In the genomic region with DNA sequence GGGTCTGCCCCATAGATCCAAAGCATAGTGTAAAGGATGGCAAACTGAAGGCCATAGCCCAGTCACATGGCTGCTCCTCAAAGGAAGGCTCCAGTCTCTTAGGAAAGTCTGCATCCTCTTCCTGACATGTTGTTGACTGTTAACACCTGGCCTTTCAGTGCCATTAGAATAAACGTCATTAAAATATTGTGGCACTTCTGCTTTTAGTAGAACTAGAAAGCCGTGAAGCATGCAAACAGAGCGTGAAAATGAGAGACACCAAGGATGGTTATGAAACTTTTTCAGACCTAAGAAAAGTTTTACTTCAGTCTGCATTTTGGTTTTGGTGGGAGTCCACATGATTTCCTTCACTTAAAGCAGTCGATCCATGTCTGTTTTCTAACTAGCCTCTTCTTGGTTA, we compare ENCODE assay signal across 1 cellular context.
TF ChIP-seq lines count a peak whose summit lies in the region.

No MANE protein-coding gene starts in this region.

TF ChIP-seq in GM12878, 131 proteins besides CTCF, POLR2A, EP300 and RAD21 (continued from another document):
- TF ChIP-seq, protein P1, sequence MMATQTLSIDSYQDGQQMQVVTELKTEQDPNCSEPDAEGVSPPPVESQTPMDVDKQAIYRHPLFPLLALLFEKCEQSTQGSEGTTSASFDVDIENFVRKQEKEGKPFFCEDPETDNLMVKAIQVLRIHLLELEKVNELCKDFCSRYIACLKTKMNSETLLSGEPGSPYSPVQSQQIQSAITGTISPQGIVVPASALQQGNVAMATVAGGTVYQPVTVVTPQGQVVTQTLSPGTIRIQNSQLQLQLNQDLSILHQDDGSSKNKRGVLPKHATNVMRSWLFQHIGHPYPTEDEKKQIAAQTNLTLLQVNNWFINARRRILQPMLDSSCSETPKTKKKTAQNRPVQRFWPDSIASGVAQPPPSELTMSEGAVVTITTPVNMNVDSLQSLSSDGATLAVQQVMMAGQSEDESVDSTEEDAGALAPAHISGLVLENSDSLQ (IDR thresholded peaks at IDR 0.05) = peak; percentile 30; the same call in 1 of the 2 replicates
- TF ChIP-seq, protein P2, sequence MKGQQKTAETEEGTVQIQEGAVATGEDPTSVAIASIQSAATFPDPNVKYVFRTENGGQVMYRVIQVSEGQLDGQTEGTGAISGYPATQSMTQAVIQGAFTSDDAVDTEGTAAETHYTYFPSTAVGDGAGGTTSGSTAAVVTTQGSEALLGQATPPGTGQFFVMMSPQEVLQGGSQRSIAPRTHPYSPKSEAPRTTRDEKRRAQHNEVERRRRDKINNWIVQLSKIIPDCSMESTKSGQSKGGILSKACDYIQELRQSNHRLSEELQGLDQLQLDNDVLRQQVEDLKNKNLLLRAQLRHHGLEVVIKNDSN (IDR thresholded peaks at IDR 0.05; ENCODE audit: borderline replicate concordance, extremely low read length, insufficient read depth, low read depth, low read length) = no peak
- no peak for TF ChIP-seq CREM (IDR thresholded peaks at IDR 0.05; ENCODE audit: low read depth)
- TF ChIP-seq TAF1 (IDR thresholded peaks at IDR 0.05; ENCODE audit: borderline replicate concordance, low read depth, low read length) = no peak
- peak; percentile 22; the same call in 1 of the 2 replicates for TF ChIP-seq NFIC (IDR thresholded peaks at IDR 0.05; ENCODE audit: low read depth, low read length)
- no peak for TF ChIP-seq HCFC1 (IDR thresholded peaks at IDR 0.05; ENCODE audit: low read length)
- TF ChIP-seq, protein P3, sequence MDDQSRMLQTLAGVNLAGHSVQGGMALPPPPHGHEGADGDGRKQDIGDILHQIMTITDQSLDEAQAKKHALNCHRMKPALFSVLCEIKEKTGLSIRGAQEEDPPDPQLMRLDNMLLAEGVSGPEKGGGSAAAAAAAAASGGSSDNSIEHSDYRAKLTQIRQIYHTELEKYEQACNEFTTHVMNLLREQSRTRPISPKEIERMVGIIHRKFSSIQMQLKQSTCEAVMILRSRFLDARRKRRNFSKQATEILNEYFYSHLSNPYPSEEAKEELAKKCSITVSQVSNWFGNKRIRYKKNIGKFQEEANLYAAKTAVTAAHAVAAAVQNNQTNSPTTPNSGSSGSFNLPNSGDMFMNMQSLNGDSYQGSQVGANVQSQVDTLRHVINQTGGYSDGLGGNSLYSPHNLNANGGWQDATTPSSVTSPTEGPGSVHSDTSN (IDR thresholded peaks at IDR 0.05; ENCODE audit: insufficient replicate concordance, low read depth, low read length) = peak; percentile 43
- peak; percentile 48; the same call in 1 of the 3 replicates for TF ChIP-seq POU2F2 (IDR thresholded peaks at IDR 0.05; ENCODE audit: borderline replicate concordance, low read depth, low read length)
- TF ChIP-seq HDGF (IDR thresholded peaks at IDR 0.05) = no peak
- TF ChIP-seq MTA2 (IDR thresholded peaks at IDR 0.05; ENCODE audit: low read depth) = peak; percentile 36; the same call in 1 of the 2 replicates
- no peak for TF ChIP-seq MTA3 (IDR thresholded peaks at IDR 0.05; ENCODE audit: borderline replicate concordance, low read length)
- TF ChIP-seq BRCA1 (IDR thresholded peaks at IDR 0.05; ENCODE audit: low read depth, low read length) = no peak
- TF ChIP-seq ZNF622 (IDR thresholded peaks at IDR 0.05) = no peak
- no peak for TF ChIP-seq TCF7 (IDR thresholded peaks at IDR 0.05; ENCODE audit: borderline replicate concordance)
- TF ChIP-seq, protein P4, sequence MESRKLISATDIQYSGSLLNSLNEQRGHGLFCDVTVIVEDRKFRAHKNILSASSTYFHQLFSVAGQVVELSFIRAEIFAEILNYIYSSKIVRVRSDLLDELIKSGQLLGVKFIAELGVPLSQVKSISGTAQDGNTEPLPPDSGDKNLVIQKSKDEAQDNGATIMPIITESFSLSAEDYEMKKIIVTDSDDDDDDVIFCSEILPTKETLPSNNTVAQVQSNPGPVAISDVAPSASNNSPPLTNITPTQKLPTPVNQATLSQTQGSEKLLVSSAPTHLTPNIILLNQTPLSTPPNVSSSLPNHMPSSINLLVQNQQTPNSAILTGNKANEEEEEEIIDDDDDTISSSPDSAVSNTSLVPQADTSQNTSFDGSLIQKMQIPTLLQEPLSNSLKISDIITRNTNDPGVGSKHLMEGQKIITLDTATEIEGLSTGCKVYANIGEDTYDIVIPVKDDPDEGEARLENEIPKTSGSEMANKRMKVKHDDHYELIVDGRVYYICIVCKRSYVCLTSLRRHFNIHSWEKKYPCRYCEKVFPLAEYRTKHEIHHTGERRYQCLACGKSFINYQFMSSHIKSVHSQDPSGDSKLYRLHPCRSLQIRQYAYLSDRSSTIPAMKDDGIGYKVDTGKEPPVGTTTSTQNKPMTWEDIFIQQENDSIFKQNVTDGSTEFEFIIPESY (IDR thresholded peaks at IDR 0.05) = no peak
- no peak for TF ChIP-seq SUPT20H (IDR thresholded peaks at IDR 0.05; ENCODE audit: borderline replicate concordance, control insufficient read depth, low read depth, low read length)
- TF ChIP-seq IKZF2 (IDR thresholded peaks at IDR 0.05) = peak; percentile 72 to 73
- 0 out of 2 replicates have a peak, but pooled peaks have one; percentile 26 for TF ChIP-seq BMI1 (IDR thresholded peaks at IDR 0.05; ENCODE audit: borderline replicate concordance)
- TF ChIP-seq SRF (IDR thresholded peaks at IDR 0.05; ENCODE audit: low read depth in 2 of 2, low read length in 2 of 2) = no peak
- TF ChIP-seq SREBF2 (IDR thresholded peaks at IDR 0.05; ENCODE audit: low read length) = no peak
- TF ChIP-seq NR2C1 (IDR thresholded peaks at IDR 0.05) = no peak
- no peak for TF ChIP-seq CEBPB (IDR thresholded peaks at IDR 0.05; ENCODE audit: borderline replicate concordance in 1 of 2, low read depth in 2 of 2, low read length in 2 of 2)
- TF ChIP-seq KDM1A (IDR thresholded peaks at IDR 0.05; ENCODE audit: borderline replicate concordance) = no peak
- TF ChIP-seq, protein P5, sequence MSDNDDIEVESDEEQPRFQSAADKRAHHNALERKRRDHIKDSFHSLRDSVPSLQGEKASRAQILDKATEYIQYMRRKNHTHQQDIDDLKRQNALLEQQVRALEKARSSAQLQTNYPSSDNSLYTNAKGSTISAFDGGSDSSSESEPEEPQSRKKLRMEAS (IDR thresholded peaks at IDR 0.05; ENCODE audit: low read depth, low read length) = no peak
- TF ChIP-seq EED (IDR thresholded peaks at IDR 0.05; ENCODE audit: low read depth) = peak; percentile 58
- TF ChIP-seq CREB1 (IDR thresholded peaks at IDR 0.05; ENCODE audit: low read depth) = no peak
- TF ChIP-seq YBX1 (IDR thresholded peaks at IDR 0.05) = no peak
- peak; percentile 45; the same call in 1 of the 2 replicates for TF ChIP-seq BCL11A (IDR thresholded peaks at IDR 0.05; ENCODE audit: low read depth, low read length)
- TF ChIP-seq ZZZ3 (IDR thresholded peaks at IDR 0.05; ENCODE audit: control insufficient read depth, insufficient read length, low read depth) = no peak
- TF ChIP-seq IKZF1 (conservative IDR thresholded peaks at IDR 0.05) = peak; percentile 72
- TF ChIP-seq TCF3 (IDR thresholded peaks at IDR 0.05; ENCODE audit: borderline replicate concordance, insufficient read depth, low read depth, low read length) = peak; percentile 66; the same call in 1 of the 2 replicates
- 0 out of 2 replicates have a peak, but pooled peaks have one; percentile 42 for TF ChIP-seq ZNF217 (IDR thresholded peaks at IDR 0.05)
- no peak for TF ChIP-seq FOXK2 (IDR thresholded peaks at IDR 0.05)
- TF ChIP-seq, protein P6, sequence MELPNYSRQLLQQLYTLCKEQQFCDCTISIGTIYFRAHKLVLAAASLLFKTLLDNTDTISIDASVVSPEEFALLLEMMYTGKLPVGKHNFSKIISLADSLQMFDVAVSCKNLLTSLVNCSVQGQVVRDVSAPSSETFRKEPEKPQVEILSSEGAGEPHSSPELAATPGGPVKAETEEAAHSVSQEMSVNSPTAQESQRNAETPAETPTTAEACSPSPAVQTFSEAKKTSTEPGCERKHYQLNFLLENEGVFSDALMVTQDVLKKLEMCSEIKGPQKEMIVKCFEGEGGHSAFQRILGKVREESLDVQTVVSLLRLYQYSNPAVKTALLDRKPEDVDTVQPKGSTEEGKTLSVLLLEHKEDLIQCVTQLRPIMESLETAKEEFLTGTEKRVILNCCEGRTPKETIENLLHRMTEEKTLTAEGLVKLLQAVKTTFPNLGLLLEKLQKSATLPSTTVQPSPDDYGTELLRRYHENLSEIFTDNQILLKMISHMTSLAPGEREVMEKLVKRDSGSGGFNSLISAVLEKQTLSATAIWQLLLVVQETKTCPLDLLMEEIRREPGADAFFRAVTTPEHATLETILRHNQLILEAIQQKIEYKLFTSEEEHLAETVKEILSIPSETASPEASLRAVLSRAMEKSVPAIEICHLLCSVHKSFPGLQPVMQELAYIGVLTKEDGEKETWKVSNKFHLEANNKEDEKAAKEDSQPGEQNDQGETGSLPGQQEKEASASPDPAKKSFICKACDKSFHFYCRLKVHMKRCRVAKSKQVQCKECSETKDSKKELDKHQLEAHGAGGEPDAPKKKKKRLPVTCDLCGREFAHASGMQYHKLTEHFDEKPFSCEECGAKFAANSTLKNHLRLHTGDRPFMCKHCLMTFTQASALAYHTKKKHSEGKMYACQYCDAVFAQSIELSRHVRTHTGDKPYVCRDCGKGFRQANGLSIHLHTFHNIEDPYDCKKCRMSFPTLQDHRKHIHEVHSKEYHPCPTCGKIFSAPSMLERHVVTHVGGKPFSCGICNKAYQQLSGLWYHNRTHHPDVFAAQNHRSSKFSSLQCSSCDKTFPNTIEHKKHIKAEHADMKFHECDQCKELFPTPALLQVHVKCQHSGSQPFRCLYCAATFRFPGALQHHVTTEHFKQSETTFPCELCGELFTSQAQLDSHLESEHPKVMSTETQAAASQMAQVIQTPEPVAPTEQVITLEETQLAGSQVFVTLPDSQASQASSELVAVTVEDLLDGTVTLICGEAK (IDR thresholded peaks at IDR 0.05; ENCODE audit: borderline replicate concordance) = no peak
- peak; percentile 43; the same call in 1 of the 2 replicates for TF ChIP-seq DPF2 (IDR thresholded peaks at IDR 0.05)
- TF ChIP-seq FOS (IDR thresholded peaks at IDR 0.05; ENCODE audit: borderline replicate concordance, extremely low read depth, insufficient read length) = no peak
- no peak for TF ChIP-seq MYB (IDR thresholded peaks at IDR 0.05; ENCODE audit: borderline replicate concordance, low read depth, low read length)
- no peak for TF ChIP-seq NFYA (IDR thresholded peaks at IDR 0.05; ENCODE audit: borderline replicate concordance, low read depth, low read length)
